15 cellular contexts compared by ENCODE assay signal in genomic region chr10:46555366-46555712, GRCh38. TPM values are rescaled to one million over a fixed set of nuclear protein-coding genes. Genes with fewer than 3 reads are reported as not detected.
DNase-seq lines count a peak whose midpoint lies in the region; ATAC-seq and TF ChIP-seq lines count a peak whose summit lies in the region.
"Had no signal": no experiment of that assay in that cellular context is flagged by ENCODE, and none has a peak within 500 bp of the region (broad histone marks: within the 10 kb centered on the region; RNA-seq: fewer than 3 reads in every experiment).

No MANE protein-coding gene starts in this region.

- peaks cover 51% of the 10 kb centered on the region for H3K4me1 ChIP-seq in Caco-2
- H3K4me1 ChIP-seq in iPS DF 6.9 (ENCODE audit: control insufficient read depth, insufficient read depth, low read length): peaks cover 12% of the 10 kb centered on the region
- peaks cover 5% of the 10 kb centered on the region for H3K4me1 ChIP-seq in parathyroid adenoma
- H3K4me1 ChIP-seq in PC-3 (ENCODE audit: insufficient read depth, low read length): no peaks in the 10 kb centered on the region; the same call in 1 of the 2 replicates

- no peaks in the 10 kb centered on the region for H3K9me2 ChIP-seq in PC-3 (replicated peaks; ENCODE audit: low read length)

- H3K9me3 ChIP-seq in Caco-2: no peaks in the 10 kb centered on the region
- no peaks in the 10 kb centered on the region for H3K9me3 ChIP-seq in iPS DF 6.9 (ENCODE audit: control insufficient read depth, insufficient read depth, low read length)
- H3K9me3 ChIP-seq in parathyroid adenoma (ENCODE audit: control insufficient read depth, low read length): no peaks in the 10 kb centered on the region
- no peaks in the 10 kb centered on the region for H3K9me3 ChIP-seq in PC-3 (ENCODE audit: low read length)

- no peak overlapping the region for H3K27ac ChIP-seq in iPS DF 6.9 (ENCODE audit: low read length)
- peak overlapping the region; percentile 11 for H3K27ac ChIP-seq in parathyroid adenoma
- H3K27ac ChIP-seq in substantia nigra (ENCODE audit: low read depth, low read length, poor library complexity, severe bottlenecking): no peak overlapping the region
- H3K27ac ChIP-seq in PC-3 (ENCODE audit: low read length): no peak overlapping the region

- no peaks in the 10 kb centered on the region for H3K4me1 Mint-ChIP-seq in Caco-2 (ENCODE audit: low read depth, unreplicated experiment)

- DNase-seq in Caco-2: peak; percentile 21 to 43
- DNase-seq in HK-2 (ENCODE audit: unreplicated experiment): peak; percentile 1
- DNase-seq in iPS DF 6.9 (ENCODE audit: low read depth, low spot score): no peak
- no peak for DNase-seq in substantia nigra (lab: John Stamatoyannopoulos, UW)
- no peak for DNase-seq in NCI-H146 (lab: John Stamatoyannopoulos, UW)
- DNase-seq in PC-3: no peak
- DNase-seq: activated CD4-positive, alpha-beta T cell treated with anti-CD3 and anti-CD28 coated beads, Interleukin-2, amount 50 U/mL, for 4 hours; activated naive CD8-positive, alpha-beta T cell treated with anti-CD3 and anti-CD28 coated beads, Interleukin-2, amount 10 ng/mL, durations not matched to agents 7 days and 5 days; NCI-H345 had no signal

- no peaks in the 10 kb centered on the region for H3K9me3 Mint-ChIP-seq in Caco-2 (ENCODE audit: unreplicated experiment)
- H3K9me3 Mint-ChIP-seq: activated naive CD8-positive, alpha-beta T cell treated with anti-CD3 and anti-CD28 coated beads, Interleukin-2, amount 10 ng/mL, durations not matched to agents 7 days and 5 days; CD8-positive, alpha-beta memory T cell; stimulated activated naive CD8-positive, alpha-beta T cell treated with anti-CD3 and anti-CD28 coated beads, Interleukin-15, Interleukin-2, amounts not matched to agents 100 ng/mL and 50 ng/mL, for 24 hours had no signal

- peak overlapping the region; percentile 98 for H2AFZ ChIP-seq in parathyroid adenoma
- H2AFZ ChIP-seq in PC-3 (ENCODE audit: low read length): no peak overlapping the region

- no peaks in the 10 kb centered on the region for H3K36me3 Mint-ChIP-seq in Caco-2 (ENCODE audit: insufficient read depth, unreplicated experiment)
- H3K36me3 Mint-ChIP-seq: activated naive CD8-positive, alpha-beta T cell treated with anti-CD3 and anti-CD28 coated beads, Interleukin-2, amount 10 ng/mL, durations not matched to agents 7 days and 5 days had no signal

- POLR2A ChIA-PET in Caco-2 (lab: Charles Lee) (no interaction called here), PC-3 (lab: Charles Lee; ENCODE audit: unreplicated experiment) (no interaction called here)

- H3K27ac Mint-ChIP-seq in Caco-2 (ENCODE audit: unreplicated experiment): no peak overlapping the region
- H3K27ac Mint-ChIP-seq: activated naive CD8-positive, alpha-beta T cell treated with anti-CD3 and anti-CD28 coated beads, Interleukin-2, amount 10 ng/mL, durations not matched to agents 7 days and 5 days; CD8-positive, alpha-beta memory T cell; stimulated activated naive CD8-positive, alpha-beta T cell treated with anti-CD3 and anti-CD28 coated beads, Interleukin-15, Interleukin-2, amounts not matched to agents 100 ng/mL and 50 ng/mL, for 24 hours; T-helper 17 cell had no signal

- BruUV-seq in Caco-2 (replicated peaks; lab: Mats Ljungman, UMichigan) (no TSS peak), PC-3 (replicated peaks; lab: Mats Ljungman, UMichigan) (no TSS peak)

- H3K27me3 Mint-ChIP-seq in Caco-2 (ENCODE audit: insufficient read depth, unreplicated experiment): no peaks in the 10 kb centered on the region
- H3K27me3 Mint-ChIP-seq: activated naive CD8-positive, alpha-beta T cell treated with anti-CD3 and anti-CD28 coated beads, Interleukin-2, amount 10 ng/mL, durations not matched to agents 7 days and 5 days; T-helper 17 cell had no signal

- H4K20me1 ChIP-seq in PC-3 (ENCODE audit: low read length): no peaks in the 10 kb centered on the region

- no peak for ATAC-seq in PC-3
- ATAC-seq: left ventricle myocardium superior, T-helper 17 cell had no signal

- H3K4me3 ChIP-seq in Caco-2 (ENCODE audit: low read depth, low read length): no peak overlapping the region
- H3K4me3 ChIP-seq in iPS DF 6.9 (ENCODE audit: low read length): peak overlapping the region; percentile 63; the same call in 1 of the 2 replicates
- no peak overlapping the region for H3K4me3 ChIP-seq in parathyroid adenoma (ENCODE audit: low read depth, low read length)
- H3K4me3 ChIP-seq in PC-3 (ENCODE audit: low read length): no peak overlapping the region

- TF ChIP-seq CTCF in Caco-2 (IDR thresholded peaks at IDR 0.05; ENCODE audit: insufficient read depth in 1 of 2, low read depth in 1 of 2, low read length in 1 of 2, severe bottlenecking in 1 of 2, unreplicated experiment in 1 of 2) (no peak), parathyroid adenoma (IDR thresholded peaks at IDR 0.05) (no peak), PC-3 (conservative IDR thresholded peaks at IDR 0.05; ENCODE audit: low read depth, low read length) (no peak)

- no CpG with 5 or more reads among the region's 4 CpGs for whole genome bisulfite sequencing in iPS DF 6.9 (ENCODE audit: insufficient coverage, insufficient read length)

- H3K4me3 Mint-ChIP-seq in Caco-2 (ENCODE audit: unreplicated experiment): no peak overlapping the region
- H3K4me3 Mint-ChIP-seq: activated naive CD8-positive, alpha-beta T cell treated with anti-CD3 and anti-CD28 coated beads, Interleukin-2, amount 10 ng/mL, durations not matched to agents 7 days and 5 days; T-helper 17 cell had no signal

- intact Hi-C loops in Caco-2 (cut with micrococcal nuclease; ENCODE audit: unreplicated experiment) (no loop called here), PC-3 (cut with micrococcal nuclease) (no loop called here)

- CTCF ChIA-PET in Caco-2 (lab: Charles Lee): no interaction called here
- CTCF ChIA-PET in PC-3 (lab: Charles Lee): no interaction called here

- no peak overlapping the region for H3K9ac ChIP-seq in parathyroid adenoma
- no peak overlapping the region for H3K9ac ChIP-seq in PC-3 (ENCODE audit: low read length)

- H3K27me3 ChIP-seq in Caco-2 (replicated peaks; ENCODE audit: control insufficient read depth, insufficient read depth, low read length) (no peaks in the 10 kb centered on the region), iPS DF 6.9 (ENCODE audit: control insufficient read depth, insufficient read depth, low read length) (no peaks in the 10 kb centered on the region), parathyroid adenoma (ENCODE audit: control insufficient read depth, insufficient read depth, low read length) (no peaks in the 10 kb centered on the region), PC-3 (ENCODE audit: low read length) (no peaks in the 10 kb centered on the region)

- H3K79me2 ChIP-seq in parathyroid adenoma (no peaks in the 10 kb centered on the region), PC-3 (ENCODE audit: low read length) (no peaks in the 10 kb centered on the region)

- H3F3A ChIP-seq in PC-3 (ENCODE audit: low read length, unreplicated experiment): no peaks in the 10 kb centered on the region

- H3K36me3 ChIP-seq in Caco-2 (ENCODE audit: control insufficient read depth, insufficient read depth, low read length) (no peaks in the 10 kb centered on the region), iPS DF 6.9 (ENCODE audit: control insufficient read depth, insufficient read depth, low read length) (peaks cover 11% of the 10 kb centered on the region), parathyroid adenoma (ENCODE audit: control insufficient read depth, insufficient read depth, low read length) (no peaks in the 10 kb centered on the region), PC-3 (ENCODE audit: low read depth, low read length) (no peaks in the 10 kb centered on the region)

- peak overlapping the region; percentile 85 for H3K4me2 ChIP-seq in parathyroid adenoma (ENCODE audit: low read length)
- H3K4me2 ChIP-seq in PC-3 (ENCODE audit: low read length): no peak overlapping the region

RNA-seq across cellular contexts. Expression of gene GPRIN2, which starts 1.1 kb away (rescaled TPM):
- total RNA-seq in Caco-2 (2022) (3.0 and 3.7 TPM in 2 replicates), PC-3 (2014; rRNA removed) (3.1 and 5.8 TPM in 2 replicates)
- total RNA-seq: activated naive CD8-positive, alpha-beta T cell treated with anti-CD3 and anti-CD28 coated beads, Interleukin-2, amount 10 ng/mL, durations not matched to agents 7 days and 5 days; CD8-positive, alpha-beta memory T cell; fibroblast of villous mesenchyme; left ventricle myocardium superior; T-helper 17 cell had no signal

RNA-seq across cellular contexts. Expression of gene SYT15, which starts 23.6 kb away (rescaled TPM):
- 0.43 and 0.60 TPM in 2 replicates for total RNA-seq in Caco-2 (2022)
- total RNA-seq in PC-3 (2014; rRNA removed): not detected in 2 replicates

Comparison
In these comparisons a context has a peak if more than half of its experiments do, and no peak if none do; other contexts are left out.
1. DNase-seq: peak in Caco-2 (2 of 2) and HK-2 (single experiment); none in iPS DF 6.9 (single experiment), substantia nigra (0 of 49), NCI-H146 (single experiment) and PC-3 (single experiment).